In genomic region chr19:21850636-21851255, GRCh38 we compare ENCODE assay signal across 8 cellular contexts. TPM values are rescaled to one million over a fixed set of nuclear protein-coding genes. Genes with fewer than 3 reads are reported as not detected.
DNase-seq lines count a peak whose midpoint lies in the region; ATAC-seq and TF ChIP-seq lines count a peak whose summit lies in the region.

No MANE protein-coding gene starts in this region.

- DNase-seq in BJ (ENCODE audit: low read depth) (no peak), MG63 (no peak), dorsolateral prefrontal cortex (no peak), nephron progenitor cell (no peak), NCI-H128 (lab: John Stamatoyannopoulos, UW; ENCODE audit: unreplicated experiment) (no peak), CD14-positive monocyte (ENCODE audit: low spot score) (no peak)
- DNase-seq in effector CD4-positive, alpha-beta T cell, result no peak

- H3K4me1 Mint-ChIP-seq in nephron progenitor cell (peaks cover 29% of the 10 kb centered on the region), CD14-positive monocyte (peaks cover 11% of the 10 kb centered on the region)

- H3K4me3 Mint-ChIP-seq in nephron progenitor cell, result peak overlapping the region; percentile 93
- H3K4me3 Mint-ChIP-seq in CD14-positive monocyte, result peak overlapping the region in 1 of 2 donors; percentile 96

- H3K9me3 Mint-ChIP-seq in nephron progenitor cell, result peaks cover 75% of the 10 kb centered on the region
- peaks cover 3 to 34% (median 27%) of the 10 kb centered on the region in 7 donors for H3K9me3 Mint-ChIP-seq in CD14-positive monocyte

- CTCF ChIA-PET in BJ (lab: Yijun Ruan, JAX), result no interaction called here

- H3K27me3 Mint-ChIP-seq in nephron progenitor cell (ENCODE audit: low read depth, poor library complexity), result peaks cover 5% of the 10 kb centered on the region
- peaks cover 0 to 2% (median 0%) of the 10 kb centered on the region in 3 donors for H3K27me3 Mint-ChIP-seq in CD14-positive monocyte (ENCODE audit: low read depth in 3 of 3)

- H3K27me3 ChIP-seq in BJ (ENCODE audit: control insufficient read depth, insufficient read depth, low read length), result no peaks in the 10 kb centered on the region
- no peaks in the 10 kb centered on the region for H3K27me3 ChIP-seq in MG63
- H3K27me3 ChIP-seq in dorsolateral prefrontal cortex, result no peaks in the 10 kb centered on the region

- intact Hi-C loops in dorsolateral prefrontal cortex (cut with DNase I) (loop anchor here in 1 of 2 donors (10.0 kb wide), 1 partner anchor 1404 kb away; the partner anchor contains the start of gene ZNF724), CD14-positive monocyte (cut with micrococcal nuclease) (loop anchor here in 1 of 2 donors (5.0 to 10.0 kb wide), 2 partner anchors 83 to 826 kb away; partner anchors contain the start of genes ZNF100 and ZNF430)

- peaks cover 1% of the 10 kb centered on the region; the same call in 1 of the 2 replicates for H3K36me3 ChIP-seq in BJ (ENCODE audit: control insufficient read depth, insufficient read depth, low read length)
- H3K36me3 ChIP-seq in MG63, result no peaks in the 10 kb centered on the region

- H3K9me3 ChIP-seq in MG63, result no peaks in the 10 kb centered on the region

- peaks cover 68% of the 10 kb centered on the region for H3K36me3 Mint-ChIP-seq in nephron progenitor cell (ENCODE audit: low read depth)
- H3K36me3 Mint-ChIP-seq in CD14-positive monocyte, result peaks cover 7 to 28% of the 10 kb centered on the region in 2 donors

- no peak overlapping the region for H3K27ac ChIP-seq in dorsolateral prefrontal cortex

- no peak for ATAC-seq in HG03095 (IDR thresholded peaks at IDR 0.05; ENCODE audit: unreplicated experiment)

- no peak for TF ChIP-seq CTCF in BJ (IDR thresholded peaks at IDR 0.05; ENCODE audit: insufficient read depth, low read depth, low read length)
- no peak for TF ChIP-seq CTCF in dorsolateral prefrontal cortex (IDR thresholded peaks at IDR 0.05 in 54 of 56, conservative IDR thresholded peaks at IDR 0.05 in 2 of 56; ENCODE audit: low read depth in 1 of 56, partially characterized antibody in 56 of 56)
- TF ChIP-seq CTCF in nephron progenitor cell (IDR thresholded peaks at IDR 0.05), result no peak
- no peak for TF ChIP-seq CTCF in CD14-positive monocyte (IDR thresholded peaks at IDR 0.05)

- no peak overlapping the region for H3K27ac Mint-ChIP-seq in nephron progenitor cell
- H3K27ac Mint-ChIP-seq in CD14-positive monocyte, result no peak overlapping the region

- POLR2A ChIA-PET in BJ (lab: Charles Lee), result no interaction called here

- H3K4me3 ChIP-seq in BJ (ENCODE audit: low read depth, low read length), result peak overlapping the region; percentile 66
- peak overlapping the region; percentile 56; the same call in 1 of the 2 replicates for H3K4me3 ChIP-seq in MG63
- peak overlapping the region; percentile 51 to 96 (median 87) for H3K4me3 ChIP-seq in dorsolateral prefrontal cortex

RNA-seq across cellular contexts. Expression of gene ZNF43, which starts 14.8 kb away (rescaled TPM):
- polyA plus RNA-seq in BJ (2011; rRNA removed), result 1.8 and 3.4 TPM in 2 replicates
- polyA minus RNA-seq in BJ (2011; rRNA and poly(A)+ RNA removed), result 7.0 and 9.6 TPM in 2 replicates
- 0.99 and 1.0 TPM in 2 replicates for total RNA-seq in MG63 (2014; rRNA removed; shearing (Covaris generic); ENCODE audit: low replicate concordance)
- total RNA-seq in dorsolateral prefrontal cortex, result 10 to 100 TPM; 10.9 to 29.1 (median 19.4) TPM
- polyA plus RNA-seq in CD14-positive monocyte, result 1 to 10 TPM; 1.1 to 3.0 TPM
